ENCODE assay signal across 17 cellular contexts in the genomic region with DNA sequence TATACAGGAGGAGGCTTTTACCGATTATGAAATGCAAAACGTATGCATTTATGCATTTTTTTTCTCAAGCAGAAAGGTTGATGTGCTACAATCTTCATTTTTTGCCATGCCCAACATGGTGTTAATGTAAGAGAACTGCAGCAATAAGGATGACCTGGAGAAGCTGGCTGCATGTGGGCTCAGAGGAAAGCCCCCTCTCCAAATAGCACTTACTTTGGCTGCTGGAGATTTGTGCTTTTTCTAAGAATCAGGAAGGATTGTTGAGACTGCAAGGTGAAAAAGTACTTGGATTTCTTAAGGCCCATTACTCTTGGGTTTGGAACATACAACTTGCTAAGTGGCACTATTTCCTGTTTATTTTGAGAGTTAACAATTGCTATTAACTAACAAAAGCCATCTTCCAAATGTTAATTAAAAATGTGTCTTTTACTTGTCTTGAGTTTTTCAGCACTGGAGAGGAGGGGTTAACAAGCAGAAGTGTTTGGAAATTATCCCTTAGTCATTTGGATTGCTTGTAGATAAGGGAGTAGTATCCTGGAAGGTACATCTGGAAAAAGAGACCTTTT. TPM values are rescaled to one million over a fixed set of nuclear protein-coding genes. Genes with fewer than 3 reads are reported as not detected.
DNase-seq lines count a peak whose midpoint lies in the region; ATAC-seq and TF ChIP-seq lines count a peak whose summit lies in the region.
"Had no signal": no experiment of that assay in that cellular context is flagged by ENCODE, and none has a peak within 500 bp of the region (broad histone marks: within the 10 kb centered on the region; RNA-seq: fewer than 3 reads in every experiment).

No MANE protein-coding gene starts in this region.

- H3K9me3 Mint-ChIP-seq in nephron = peaks cover 10% of the 10 kb centered on the region
- peaks cover 0 to 16% (median 2%) of the 10 kb centered on the region in 5 donors for H3K9me3 Mint-ChIP-seq in CD8-positive, alpha-beta memory T cell

- POLR2A ChIA-PET in CD8-positive, alpha-beta memory T cell (lab: Charles Lee) = no interaction called here

- H3K27ac ChIP-seq in HUES64 (ENCODE audit: low read depth, low read length) (peak overlapping the region; percentile 89), ectodermal cell (ENCODE audit: insufficient read depth, low read depth, low read length, poor library complexity, severe bottlenecking) (peak overlapping the region; percentile 9)
- no peak overlapping the region for H3K27ac ChIP-seq in CD8-positive, alpha-beta memory T cell (ENCODE audit: low read depth, low read length)
- H3K27ac ChIP-seq: body of pancreas, psoas muscle had no signal

- CTCF ChIA-PET in CD8-positive, alpha-beta memory T cell (lab: Charles Lee) = interaction anchor here (1.2 to 3.0 kb wide), 3 partner anchors 10 to 1036 kb away, joined by 3 to 15 read pairs (median 7); no protein-coding TSS in a partner anchor

- peaks cover 41% of the 10 kb centered on the region for H3K4me1 Mint-ChIP-seq in nephron
- peaks cover 18 to 23% (median 20%) of the 10 kb centered on the region in 3 donors for H3K4me1 Mint-ChIP-seq in CD8-positive, alpha-beta memory T cell

- DNase-seq in Caki2 (ENCODE audit: low read depth) = peak; percentile 25
- no peak for DNase-seq in CD8-positive, alpha-beta memory T cell
- DNase-seq in stimulated activated naive CD4-positive, alpha-beta T cell treated with Interleukin-2 at 50 U/mL for 16 hours (lab: John Stamatoyannopoulos, UW) = no peak
- DNase-seq: activated CD4-positive, alpha-beta T cell treated with anti-CD3 and anti-CD28 coated beads for 48 hours; body of pancreas; hippocampal formation; mesendoderm; NCI-H2081; psoas muscle; stimulated activated naive B cell treated with anti-CD40 and anti-IgM and Interleukin-4, amounts not matched to agents 10 μg/mL and 1 μg/mL and 100 μg/mL, for 72 hours; T-helper 1 cell had no signal

- in situ Hi-C loops in Caki2 (cut with HindIII; ENCODE audit: low pct_unique_long_range_greater_than_20kb, low sequenced_read_pairs) = no loop called here

- H3K36me3 ChIP-seq in HUES64 (ENCODE audit: insufficient read depth, low read length) (peaks cover 41% of the 10 kb centered on the region), ectodermal cell (ENCODE audit: control insufficient read depth, insufficient read depth, low read length) (peaks cover 4% of the 10 kb centered on the region)
- H3K36me3 ChIP-seq in CD8-positive, alpha-beta memory T cell (ENCODE audit: insufficient read depth, low read length) = no peaks in the 10 kb centered on the region

- H3K27me3 ChIP-seq in HUES64 (ENCODE audit: insufficient read depth, low read length) = no peaks in the 10 kb centered on the region
- no peaks in the 10 kb centered on the region for H3K27me3 ChIP-seq in ectodermal cell (ENCODE audit: control insufficient read depth, insufficient read depth, low read length, poor library complexity, severe bottlenecking)
- peaks cover 40% of the 10 kb centered on the region for H3K27me3 ChIP-seq in CD8-positive, alpha-beta memory T cell (ENCODE audit: insufficient read depth, low read length, poor library complexity, severe bottlenecking)
- H3K27me3 ChIP-seq: body of pancreas had no signal

- H3K36me3 Mint-ChIP-seq in nephron (ENCODE audit: low read depth) = peaks cover 68% of the 10 kb centered on the region
- peaks cover 0 to 2% (median 0%) of the 10 kb centered on the region in 3 donors for H3K36me3 Mint-ChIP-seq in CD8-positive, alpha-beta memory T cell

- H3K27me3 Mint-ChIP-seq in nephron (ENCODE audit: low read depth) = no peaks in the 10 kb centered on the region
- peaks cover 22 to 56% of the 10 kb centered on the region in 2 donors for H3K27me3 Mint-ChIP-seq in CD8-positive, alpha-beta memory T cell

- H3K4me1 ChIP-seq in HUES64 (ENCODE audit: insufficient read depth, low read length) (peaks cover 24% of the 10 kb centered on the region), ectodermal cell (ENCODE audit: control insufficient read depth, insufficient read depth, low read length) (peaks cover 8% of the 10 kb centered on the region)
- peaks cover 19% of the 10 kb centered on the region for H3K4me1 ChIP-seq in CD8-positive, alpha-beta memory T cell (ENCODE audit: insufficient read depth, low read length)

- no peak for TF ChIP-seq CTCF in nephron (IDR thresholded peaks at IDR 0.05; ENCODE audit: unreplicated experiment in 3 of 3)

- ATAC-seq in HG02973 (IDR thresholded peaks at IDR 0.05; ENCODE audit: unreplicated experiment) (no peak), GM18502 (IDR thresholded peaks at IDR 0.05; ENCODE audit: poor library complexity, unreplicated experiment) (no peak)
- ATAC-seq: body of pancreas; psoas muscle; stimulated activated naive B cell treated with anti-CD40 and anti-IgM and Interleukin-4, amounts not matched to agents 10 μg/mL and 1 μg/mL and 100 μg/mL, for 72 hours had no signal

- H3K9me3 ChIP-seq in HUES64 (ENCODE audit: insufficient read depth, low read depth, low read length) (no peaks in the 10 kb centered on the region), ectodermal cell (ENCODE audit: control insufficient read depth, low read length) (no peaks in the 10 kb centered on the region)
- H3K9me3 ChIP-seq in CD8-positive, alpha-beta memory T cell (ENCODE audit: low read length) = no peaks in the 10 kb centered on the region
- H3K9me3 ChIP-seq: body of pancreas, psoas muscle had no signal

- H3K4me3 ChIP-seq in HUES64 (ENCODE audit: low read length) (peak overlapping the region; percentile 88), ectodermal cell (ENCODE audit: insufficient read depth, low read depth, low read length) (peak overlapping the region; percentile 88)
- H3K4me3 ChIP-seq in CD8-positive, alpha-beta memory T cell (ENCODE audit: low read length) = no peak overlapping the region
- H3K4me3 ChIP-seq: body of pancreas had no signal

- WGBS in HUES64 = 11% methylated on average over 2 of the region's 2 CpGs
- 42 to 45% methylated on average over 2 of the region's 2 CpGs for WGBS in ectodermal cell, 2 experiments

- peak overlapping the region; percentile 87 to 100 (median 99) for H3K27ac Mint-ChIP-seq in nephron
- H3K27ac Mint-ChIP-seq in CD8-positive, alpha-beta memory T cell = no peak overlapping the region
- H3K27ac Mint-ChIP-seq: CD14-positive monocyte; stimulated activated naive B cell treated with anti-CD40 and anti-IgM and Interleukin-4, amounts not matched to agents 10 μg/mL and 1 μg/mL and 100 μg/mL, for 72 hours had no signal

- peak overlapping the region; percentile 100 for H3K4me3 Mint-ChIP-seq in nephron
- H3K4me3 Mint-ChIP-seq in CD8-positive, alpha-beta memory T cell = no peak overlapping the region

- peak overlapping the region; percentile 93 for H3K9ac ChIP-seq in HUES64 (ENCODE audit: low read depth, low read length)

RNA-seq across cellular contexts. Expression of gene SOX4, which starts 5.6 kb away (rescaled TPM):
- 77.4 and 81.8 TPM in 2 replicates for total RNA-seq in Caki2 (2014; rRNA removed; shearing (Covaris generic); ENCODE audit: low replicate concordance)
- polyA plus RNA-seq in HUES64 (2013, experiment 1 of 2) = 60.3 TPM
- 73.4 TPM for polyA plus RNA-seq in HUES64 (2013, experiment 2 of 2)
- polyA plus RNA-seq in ectodermal cell (2013, experiment 1 of 4) = 84.2 TPM
- 95.1 TPM for polyA plus RNA-seq in ectodermal cell (2013, experiment 2 of 4)
- polyA plus RNA-seq in ectodermal cell (2013, experiment 3 of 4) = 66.7 TPM
- polyA plus RNA-seq in ectodermal cell (2013, experiment 4 of 4) = 77.3 TPM
- total RNA-seq in CD8-positive, alpha-beta memory T cell = under 1 TPM; 0.60 to 0.66 TPM
- 0.37 TPM for polyA plus RNA-seq in CD8-positive, alpha-beta memory T cell

Comparison
In these comparisons a context has a peak if more than half of its experiments do, and no peak if none do; other contexts are left out.
1. H3K27ac Mint-ChIP-seq: peak in nephron (3 of 3); none in CD8-positive, alpha-beta memory T cell (0 of 8).
2. H3K4me3 Mint-ChIP-seq: peak in nephron (3 of 3); none in CD8-positive, alpha-beta memory T cell (0 of 7).
3. RNA of gene SOX4, which starts 5.6 kb away (total RNA-seq): 77.4 to 81.8 TPM in Caki2; 0.60 to 0.66 TPM in CD8-positive, alpha-beta memory T cell; every median in the first group is over 10 times any median in the second.